In the genomic region with DNA sequence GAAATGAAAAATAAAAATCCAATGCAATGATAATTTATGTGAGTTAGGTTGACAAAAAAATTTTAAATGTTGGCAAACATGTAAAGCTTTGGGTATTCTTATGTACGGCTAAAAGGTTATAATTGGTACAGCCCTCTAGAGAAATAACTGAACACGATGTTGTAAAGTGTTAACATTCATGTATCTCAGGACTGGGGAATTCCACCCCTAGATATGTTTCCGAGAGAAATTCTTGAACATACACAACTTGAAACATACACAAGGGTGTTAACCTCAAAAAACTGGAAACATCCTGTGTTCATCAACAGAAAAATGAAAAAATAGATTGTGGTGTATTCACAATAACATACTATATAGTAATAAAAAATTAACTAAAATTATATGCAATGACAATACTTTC, we compare ENCODE assay signal across 9 cellular contexts.
"Had no signal": no experiment of that assay in that cellular context is flagged by ENCODE, and none has a peak within 500 bp of the region (broad histone marks: within the 10 kb centered on the region; RNA-seq: fewer than 3 reads in every experiment).

No MANE protein-coding gene starts in this region.

- ATAC-seq: HCT116, K562 had no signal

- H3K4me3 Mint-ChIP-seq: HFFc6 had no signal

- DNase-seq: GM23248, GOT3, H7, HFFc6, IMR-90 had no signal

- H3K9me3 ChIP-seq: HAP-1 had no signal

- H3K36me3 ChIP-seq: HAP-1 had no signal

- H3K4me3 ChIP-seq: GM23248, HAP-1, K562 had no signal

- H3K4me1 ChIP-seq: HAP-1 had no signal

- H3K9me3 Mint-ChIP-seq: HFFc6 had no signal

- H3K27ac Mint-ChIP-seq: HFFc6 had no signal

- H2AFZ ChIP-seq: GM23248 had no signal

- H3K9ac ChIP-seq: GM23248 had no signal

- FAIRE-seq: K562 had no signal

- H3K27ac ChIP-seq: GM23248, HL-60 had no signal
